Comparison of ENCODE assay signal across 9 cellular contexts in the genomic region with DNA sequence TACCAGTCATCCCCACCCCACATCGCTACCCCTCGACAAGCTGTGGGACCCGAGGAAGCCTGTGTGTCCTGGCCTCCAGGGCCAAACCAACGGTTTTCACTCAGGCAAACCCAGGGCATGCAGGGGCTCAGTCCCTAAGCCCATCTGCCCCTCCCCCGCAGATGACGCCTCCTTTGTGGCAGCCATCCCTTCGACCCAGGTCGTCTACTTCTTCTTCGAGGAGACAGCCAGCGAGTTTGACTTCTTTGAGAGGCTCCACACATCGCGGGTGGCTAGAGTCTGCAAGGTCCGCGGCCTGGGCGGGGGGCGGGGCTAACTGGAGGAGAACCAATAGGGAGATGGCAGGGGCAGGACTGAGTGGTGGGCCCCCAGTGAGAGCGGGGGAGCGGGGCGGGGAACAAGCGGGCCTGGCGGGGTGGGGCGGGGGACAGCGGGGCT. TPM values are rescaled to one million over a fixed set of nuclear protein-coding genes. Genes with fewer than 3 reads are reported as not detected.
DNase-seq lines count a peak whose midpoint lies in the region; ATAC-seq and TF ChIP-seq lines count a peak whose summit lies in the region.
"Had no signal": no experiment of that assay in that cellular context is flagged by ENCODE, and none has a peak within 500 bp of the region (broad histone marks: within the 10 kb centered on the region; RNA-seq: fewer than 3 reads in every experiment).

No MANE protein-coding gene starts in this region.

- no peaks in the 10 kb centered on the region for H3K27me3 Mint-ChIP-seq in activated naive CD4-positive, alpha-beta T cell treated with anti-CD3 and anti-CD28 coated beads, Interleukin-2, amount 50 U/mL, for 24 hours

- no peaks in the 10 kb centered on the region for H3K9me3 ChIP-seq in tibial artery

- no peak for TF ChIP-seq CTCF in tibial artery (IDR thresholded peaks at IDR 0.05)

- no peaks in the 10 kb centered on the region for H3K9me3 Mint-ChIP-seq in activated naive CD4-positive, alpha-beta T cell treated with anti-CD3 and anti-CD28 coated beads, Interleukin-2, amount 50 U/mL, for 24 hours

- H3K27me3 ChIP-seq in tibial artery, result no peaks in the 10 kb centered on the region

- no peak for ATAC-seq in GM19023 (IDR thresholded peaks at IDR 0.05; ENCODE audit: unreplicated experiment)
- ATAC-seq: HCT116 had no signal

- H3K4me1 ChIP-seq in tibial artery, result peaks cover 0 to 20% (median 5%) of the 10 kb centered on the region in 4 donors

- H3K27ac ChIP-seq in tibial artery, result peak overlapping the region; percentile 85 to 88

- peaks cover 0 to 12% (median 0%) of the 10 kb centered on the region in 3 donors for H3K36me3 ChIP-seq in tibial artery

- no peaks in the 10 kb centered on the region for H3K36me3 Mint-ChIP-seq in activated naive CD4-positive, alpha-beta T cell treated with anti-CD3 and anti-CD28 coated beads, Interleukin-2, amount 50 U/mL, for 24 hours

- DNase-seq in DMS79 treated with DMSO at 0.1 percent for 48 hours (lab: John Stamatoyannopoulos, UW) (peak; percentile 70), RPMI7951 (ENCODE audit: low read depth) (peak; percentile 72), cardiac septum (ENCODE audit: low spot score) (peak; percentile 90), posterior vena cava (ENCODE audit: low spot score) (peak; percentile 93), tibial artery (peak; percentile 95), RKO (ENCODE audit: low spot score) (no peak)

- peak overlapping the region; percentile 57 to 66 for H3K4me3 ChIP-seq in tibial artery

- peak overlapping the region; percentile 76 for H3K4me3 Mint-ChIP-seq in activated naive CD4-positive, alpha-beta T cell treated with anti-CD3 and anti-CD28 coated beads, Interleukin-2, amount 50 U/mL, for 24 hours

- peaks cover 38% of the 10 kb centered on the region for H3K4me1 Mint-ChIP-seq in activated naive CD4-positive, alpha-beta T cell treated with anti-CD3 and anti-CD28 coated beads, Interleukin-2, amount 50 U/mL, for 24 hours

- H3K27ac Mint-ChIP-seq in activated naive CD4-positive, alpha-beta T cell treated with anti-CD3 and anti-CD28 coated beads, Interleukin-2, amount 50 U/mL, for 24 hours, result peak overlapping the region; percentile 41

- intact Hi-C loops in cardiac septum (cut with DNase I), result loop anchor here (2.0 to 5.0 kb wide), 2 partner anchors 34 to 122 kb away; a partner anchor contains a TSS
- intact Hi-C loops in posterior vena cava (cut with DNase I), result no loop called here
- intact Hi-C loops in tibial artery (cut with DNase I; ENCODE audit: low total_unique reads), result no loop called here

RNA-seq across cellular contexts. Expression of a gene that starts 7.4 kb away (rescaled TPM):
- total RNA-seq in RPMI7951 (2014; rRNA removed; shearing (Covaris generic)), result 0.20 and 0.36 TPM in 2 replicates
- total RNA-seq in cardiac septum (2.7 TPM), posterior vena cava (1 to 10 TPM; 5.8 to 8.0 TPM)

RNA-seq across cellular contexts. Expression of a gene that starts 33.1 kb away (rescaled TPM):
- total RNA-seq in RPMI7951 (2014; rRNA removed; shearing (Covaris generic)), result 8.3 and 10.1 TPM in 2 replicates
- 15.4 TPM for total RNA-seq in cardiac septum
- total RNA-seq in posterior vena cava, result 10 to 100 TPM; 16.1 to 21.2 TPM

RNA-seq across cellular contexts. Expression of a gene that starts 46.3 kb away (rescaled TPM):
- 919 and 1,055 TPM in 2 replicates for total RNA-seq in RPMI7951 (2014; rRNA removed; shearing (Covaris generic))
- total RNA-seq in cardiac septum, result 298 TPM
- 100 to 1,000 TPM; 500 to 599 TPM for total RNA-seq in posterior vena cava

RNA-seq across cellular contexts. Expression of a gene that starts 52.0 kb away (rescaled TPM):
- 76.6 and 81.0 TPM in 2 replicates for total RNA-seq in RPMI7951 (2014; rRNA removed; shearing (Covaris generic))
- total RNA-seq in cardiac septum, result 54.3 TPM
- total RNA-seq in posterior vena cava, result 10 to 100 TPM; 31.8 to 34.6 TPM
